In genomic region chr15:92941668-92942067, GRCh38 we compare ENCODE assay signal across 2 cellular contexts.
TF ChIP-seq lines count a peak whose summit lies in the region.

No MANE protein-coding gene starts in this region.

TF ChIP-seq in A549, 52 proteins besides CTCF, POLR2A, EP300 and RAD21:
- TF ChIP-seq ZFP36 (IDR thresholded peaks at IDR 0.05; ENCODE audit: borderline replicate concordance, partially characterized antibody) (no peak), CHD4 (IDR thresholded peaks at IDR 0.05; ENCODE audit: borderline replicate concordance) (no peak), SMC3 (IDR thresholded peaks at IDR 0.05) (no peak), HOXB13 (CRISPR knock-in tag; IDR thresholded peaks at IDR 0.05; ENCODE audit: low read depth) (no peak), BHLHE40 (IDR thresholded peaks at IDR 0.05; ENCODE audit: low read depth, low read length) (no peak), FOSL2 (IDR thresholded peaks at IDR 0.05) (no peak), FOSL2 (CRISPR knock-in tag; IDR thresholded peaks at IDR 0.05) (no peak), PBX3 (IDR thresholded peaks at IDR 0.05) (no peak), HOXB5 (CRISPR knock-in tag; IDR thresholded peaks at IDR 0.05) (no peak)

TF ChIP-seq in IMR-90, 13 proteins besides CTCF, POLR2A, EP300 and RAD21:
- TF ChIP-seq CHD1 (IDR thresholded peaks at IDR 0.05; ENCODE audit: low read depth, low read length) (no peak), USF2 (IDR thresholded peaks at IDR 0.05; ENCODE audit: low read depth, low read length) (no peak), NFE2L2 (IDR thresholded peaks at IDR 0.05; ENCODE audit: low read depth, low read length) (no peak), CEBPB (IDR thresholded peaks at IDR 0.05; ENCODE audit: low read depth, low read length) (no peak), FOS (IDR thresholded peaks at IDR 0.05; ENCODE audit: low read depth, low read length) (no peak), RFX5 (IDR thresholded peaks at IDR 0.05; ENCODE audit: low read depth, low read length) (no peak)
